Comparison of ENCODE assay signal across 26 cellular contexts in the genomic region with DNA sequence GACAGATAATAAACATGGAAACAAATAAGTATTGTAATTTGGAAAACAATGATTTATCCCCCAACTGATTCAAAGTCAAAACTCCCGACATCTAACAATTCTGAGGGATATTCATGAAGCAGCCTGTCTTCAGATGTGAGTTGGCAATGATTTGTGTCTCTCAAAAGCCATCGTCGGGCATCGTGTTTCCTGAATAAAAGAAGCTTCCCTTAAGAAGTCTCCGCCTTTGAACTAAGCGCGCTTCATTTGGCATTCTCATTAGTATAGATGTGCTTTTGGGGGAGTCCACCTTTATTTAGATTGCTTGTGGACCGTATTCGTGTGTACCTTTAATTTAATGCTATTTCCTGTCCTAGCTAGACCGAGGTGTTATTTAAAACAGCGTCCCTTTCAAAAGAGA.
"Had no signal": no experiment of that assay in that cellular context is flagged by ENCODE, and none has a peak within 500 bp of the region (broad histone marks: within the 10 kb centered on the region; RNA-seq: fewer than 3 reads in every experiment).

No MANE protein-coding gene starts in this region.

- H3K27ac Mint-ChIP-seq: activated CD4-positive, alpha-beta memory T cell treated with anti-CD3 and anti-CD28 coated beads, Interleukin-2, amount 10 ng/mL, durations not matched to agents 7 days and 5 days; activated CD4-positive, alpha-beta T cell treated with anti-CD3 and anti-CD28 coated beads, Interleukin-2, amount 10 ng/mL, durations not matched to agents 7 days and 5 days; activated T-cell treated with anti-CD3 and anti-CD28 coated beads, Interleukin-2, amount 50 U/mL, for 24 hours; effector memory CD8-positive, alpha-beta T cell; stimulated activated memory B cell treated with anti-CD40 and anti-IgM and Interleukin-4, amounts not matched to agents 10 μg/mL and 1 μg/mL and 100 μg/mL, for 72 hours; stimulated activated naive CD8-positive, alpha-beta T cell treated with anti-CD3 and anti-CD28 coated beads, Interleukin-15, amount 100 ng/mL, for 72 hours had no signal

- H3K4me3 Mint-ChIP-seq: activated CD4-positive, alpha-beta memory T cell treated with anti-CD3 and anti-CD28 coated beads, Interleukin-2, amount 10 ng/mL, durations not matched to agents 7 days and 5 days; activated CD4-positive, alpha-beta T cell treated with anti-CD3 and anti-CD28 coated beads, Interleukin-2, amount 10 ng/mL, durations not matched to agents 7 days and 5 days; activated naive CD4-positive, alpha-beta T cell treated with anti-CD3 and anti-CD28 coated beads, Interleukin-2, amount 50 U/mL, for 24 hours; activated T-cell treated with anti-CD3 and anti-CD28 coated beads, Interleukin-2, amount 50 U/mL, for 24 hours; effector memory CD8-positive, alpha-beta T cell; stimulated activated memory B cell treated with anti-CD40 and anti-IgM and Interleukin-4, amounts not matched to agents 10 μg/mL and 1 μg/mL and 100 μg/mL, for 72 hours; stimulated activated naive CD8-positive, alpha-beta T cell treated with anti-CD3 and anti-CD28 coated beads, Interleukin-15, amount 100 ng/mL, for 72 hours; WTC11 had no signal

- H3K9me3 Mint-ChIP-seq: activated CD4-positive, alpha-beta memory T cell treated with anti-CD3 and anti-CD28 coated beads, Interleukin-2, amount 10 ng/mL, durations not matched to agents 7 days and 5 days; activated naive CD4-positive, alpha-beta T cell treated with anti-CD3 and anti-CD28 coated beads, Interleukin-2, amount 50 U/mL, for 24 hours; activated T-cell treated with anti-CD3 and anti-CD28 coated beads, Interleukin-2, amount 50 U/mL, for 24 hours; effector memory CD8-positive, alpha-beta T cell; stimulated activated naive CD8-positive, alpha-beta T cell treated with anti-CD3 and anti-CD28 coated beads, Interleukin-15, amount 100 ng/mL, for 72 hours had no signal

- ATAC-seq: effector memory CD8-positive, alpha-beta T cell; heart left ventricle; left ventricle myocardium superior; pancreas; stimulated activated memory B cell treated with anti-CD40 and anti-IgM and Interleukin-4, amounts not matched to agents 10 μg/mL and 1 μg/mL and 100 μg/mL, for 72 hours; stimulated activated naive CD8-positive, alpha-beta T cell treated with anti-CD3 and anti-CD28 coated beads, Interleukin-15, amount 100 ng/mL, for 72 hours; upper lobe of right lung had no signal

- H3K27me3 Mint-ChIP-seq: activated CD4-positive, alpha-beta memory T cell treated with anti-CD3 and anti-CD28 coated beads, Interleukin-2, amount 10 ng/mL, durations not matched to agents 7 days and 5 days; activated CD4-positive, alpha-beta T cell treated with anti-CD3 and anti-CD28 coated beads, Interleukin-2, amount 10 ng/mL, durations not matched to agents 7 days and 5 days; activated naive CD4-positive, alpha-beta T cell treated with anti-CD3 and anti-CD28 coated beads, Interleukin-2, amount 50 U/mL, for 24 hours; activated T-cell treated with anti-CD3 and anti-CD28 coated beads, Interleukin-2, amount 50 U/mL, for 24 hours; effector memory CD8-positive, alpha-beta T cell; stimulated activated naive CD8-positive, alpha-beta T cell treated with anti-CD3 and anti-CD28 coated beads, Interleukin-15, amount 100 ng/mL, for 72 hours had no signal

- H3K4me1 Mint-ChIP-seq: stimulated activated memory B cell treated with anti-CD40 and anti-IgM and Interleukin-4, amounts not matched to agents 10 μg/mL and 1 μg/mL and 100 μg/mL, for 72 hours had no signal

- H3K36me3 Mint-ChIP-seq: activated naive CD4-positive, alpha-beta T cell treated with anti-CD3 and anti-CD28 coated beads, Interleukin-2, amount 50 U/mL, for 24 hours; stimulated activated memory B cell treated with anti-CD40 and anti-IgM and Interleukin-4, amounts not matched to agents 10 μg/mL and 1 μg/mL and 100 μg/mL, for 72 hours had no signal

- DNase-seq: activated CD4-positive, alpha-beta memory T cell treated with anti-CD3 and anti-CD28 coated beads, Interleukin-2, amount 10 ng/mL, durations not matched to agents 7 days and 5 days; activated CD4-positive, alpha-beta T cell treated with anti-CD3 and anti-CD28 coated beads for 1 hour; activated CD8-positive, alpha-beta memory T cell treated with anti-CD3 and anti-CD28 coated beads, Interleukin-2, amount 50 U/mL, for 48 hours; activated gamma-delta T cell treated with Interleukin-2 at 50 U/mL for 16 hours; activated T-cell treated with anti-CD3 and anti-CD28 coated beads, Interleukin-2, amount 50 U/mL, for 24 hours; aorta; brain microvascular endothelial cell; cortex of kidney; effector memory CD8-positive, alpha-beta T cell; heart left ventricle; left ventricle myocardium superior; pancreas; sigmoid colon; small intestine; stimulated activated CD4-positive, alpha-beta T cell treated with anti-CD3 and anti-CD28 coated beads, Interleukin-1b, Interleukin-23, amount 100 ng/mL, for 48 hours; stimulated activated CD4-positive, alpha-beta T cell treated with anti-CD3 and anti-CD28 coated beads, Interleukin-4, amount 100 ng/mL, for 4 hours; stimulated activated CD8-positive, alpha-beta memory T cell treated with anti-CD3 and anti-CD28 coated beads, Interleukin-4, amount 100 ng/mL, for 48 hours; stimulated activated naive CD8-positive, alpha-beta T cell treated with anti-CD3 and anti-CD28 coated beads, Interleukin-15, amount 100 ng/mL, for 72 hours; substantia nigra; T-helper 2 cell; thyroid gland; upper lobe of right lung had no signal
